Comparison of ENCODE assay signal across 13 cellular contexts in the genomic region with DNA sequence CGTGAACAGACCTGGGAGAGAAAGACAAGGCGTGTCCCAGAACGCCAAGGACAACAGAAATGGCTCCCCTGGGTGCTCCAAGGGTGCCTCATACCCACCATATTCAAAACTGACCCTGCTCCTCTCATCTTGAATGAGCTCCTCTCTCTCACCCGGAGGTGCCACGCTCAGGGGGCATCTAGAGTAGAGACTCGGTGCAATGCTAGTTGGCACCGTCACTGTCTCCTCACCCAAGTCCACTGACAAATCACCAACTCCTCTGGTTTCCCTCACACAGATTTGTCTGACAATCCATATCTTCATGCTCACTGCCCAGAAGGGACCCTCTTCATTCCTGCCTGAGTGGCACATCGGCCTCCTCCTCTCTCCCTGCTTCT. TPM values are rescaled to one million over a fixed set of nuclear protein-coding genes. Genes with fewer than 3 reads are reported as not detected.
DNase-seq lines count a peak whose midpoint lies in the region; ATAC-seq and TF ChIP-seq lines count a peak whose summit lies in the region.
"Had no signal": no experiment of that assay in that cellular context is flagged by ENCODE, and none has a peak within 500 bp of the region (broad histone marks: within the 10 kb centered on the region; RNA-seq: fewer than 3 reads in every experiment).

No MANE protein-coding gene starts in this region.

- no peaks in the 10 kb centered on the region for H3K9me3 ChIP-seq in left ventricle myocardium inferior (replicated peaks)
- H3K9me3 ChIP-seq in heart right ventricle = no peaks in the 10 kb centered on the region
- H3K9me3 ChIP-seq: breast epithelium, testis had no signal

- H3K27ac ChIP-seq in left ventricle myocardium inferior (replicated peaks) (peak overlapping the region; percentile 40), heart right ventricle (peak overlapping the region in 5 of 10 donors; percentile 23 to 58 (median 44)), mesendoderm (ENCODE audit: low read depth, low read length) (no peak overlapping the region)
- H3K27ac ChIP-seq: breast epithelium had no signal

- no peak overlapping the region for H3K18ac ChIP-seq in mesendoderm (ENCODE audit: low read length)

- ATAC-seq in heart right ventricle = no peak
- ATAC-seq in activated naive CD4-positive, alpha-beta T cell treated with anti-CD3 and anti-CD28 coated beads, Interleukin-2, amount 50 U/mL, for 72 hours = no peak
- ATAC-seq in HG03565 (IDR thresholded peaks at IDR 0.05; ENCODE audit: unreplicated experiment) = no peak
- ATAC-seq in HG03469 (IDR thresholded peaks at IDR 0.05; ENCODE audit: unreplicated experiment) = no peak

- peak overlapping the region; percentile 69 for H2AK5ac ChIP-seq in mesendoderm (ENCODE audit: low read length)

- H3K36me3 ChIP-seq in left ventricle myocardium inferior = no peaks in the 10 kb centered on the region
- H3K36me3 ChIP-seq in heart right ventricle = no peaks in the 10 kb centered on the region
- H3K36me3 ChIP-seq in mesendoderm (ENCODE audit: control insufficient read depth, insufficient read depth, low read length) = no peaks in the 10 kb centered on the region
- H3K36me3 ChIP-seq: breast epithelium had no signal

- intact Hi-C loops in left ventricle myocardium inferior (cut with micrococcal nuclease) (no loop called here), heart right ventricle (cut with DNase I) (no loop called here)

- no peak overlapping the region for H2BK5ac ChIP-seq in mesendoderm (ENCODE audit: low read length)

- H3K36me3 Mint-ChIP-seq in activated naive CD4-positive, alpha-beta T cell treated with anti-CD3 and anti-CD28 coated beads, Interleukin-2, amount 50 U/mL, for 72 hours = peaks cover 5 to 14% of the 10 kb centered on the region in 2 donors

- peak overlapping the region; percentile 86 to 87 for H3K27ac Mint-ChIP-seq in activated naive CD4-positive, alpha-beta T cell treated with anti-CD3 and anti-CD28 coated beads, Interleukin-2, amount 50 U/mL, for 72 hours

- H4K5ac ChIP-seq in mesendoderm (ENCODE audit: low read length) = no peak overlapping the region

- H3K4me3 ChIP-seq in left ventricle myocardium inferior = no peak overlapping the region
- no peak overlapping the region for H3K4me3 ChIP-seq in heart right ventricle
- H3K4me3 ChIP-seq in mesendoderm (ENCODE audit: low read length) = no peak overlapping the region
- H3K4me3 ChIP-seq: breast epithelium, testis had no signal

- peaks cover 12 to 14% of the 10 kb centered on the region in 2 donors for H3K9me3 Mint-ChIP-seq in activated naive CD4-positive, alpha-beta T cell treated with anti-CD3 and anti-CD28 coated beads, Interleukin-2, amount 50 U/mL, for 72 hours

- H2BK15ac ChIP-seq in mesendoderm (replicated peaks; ENCODE audit: low read depth) = no peak overlapping the region

- no peak overlapping the region for H3K4ac ChIP-seq in mesendoderm (ENCODE audit: low read depth, low read length)

- H3K27me3 ChIP-seq in left ventricle myocardium inferior (ENCODE audit: low read depth) (peaks cover 11% of the 10 kb centered on the region), heart right ventricle (peaks cover 0 to 9% (median 7%) of the 10 kb centered on the region in 7 donors), mesendoderm (ENCODE audit: insufficient read depth, low read length, poor library complexity) (no peaks in the 10 kb centered on the region)
- H3K27me3 ChIP-seq: breast epithelium, testis had no signal

- DNase-seq in left ventricle myocardium inferior = no peak
- no peak for DNase-seq in heart right ventricle
- peak in 1 of 2 donors; percentile 11 for DNase-seq in activated naive CD4-positive, alpha-beta T cell treated with anti-CD3 and anti-CD28 coated beads, Interleukin-2, amount 50 U/mL, for 72 hours (ENCODE audit: low spot score in 2 of 2)
- DNase-seq in mesendoderm = no peak
- no peak for DNase-seq in NOMO-1 treated with DMSO at 0.1 percent for 48 hours (lab: John Stamatoyannopoulos, UW; ENCODE audit: unreplicated experiment)
- no peak for DNase-seq in NCI-H2227 (lab: John Stamatoyannopoulos, UW; ENCODE audit: unreplicated experiment)
- DNase-seq: C1 segment of cervical spinal cord, testis had no signal

- no peak overlapping the region for H3K9ac ChIP-seq in mesendoderm (ENCODE audit: low read length)

- no peak overlapping the region for H3K23ac ChIP-seq in mesendoderm (ENCODE audit: low read length)

- H3K4me1 ChIP-seq in left ventricle myocardium inferior = peaks cover 14% of the 10 kb centered on the region
- peaks cover 0 to 18% (median 12%) of the 10 kb centered on the region in 9 donors for H3K4me1 ChIP-seq in heart right ventricle
- peaks cover 6% of the 10 kb centered on the region for H3K4me1 ChIP-seq in mesendoderm (ENCODE audit: control insufficient read depth, low read depth, low read length)
- H3K4me1 ChIP-seq: breast epithelium had no signal

- TF ChIP-seq CTCF in left ventricle myocardium inferior (IDR thresholded peaks at IDR 0.05; ENCODE audit: borderline replicate concordance) (no peak), heart right ventricle (IDR thresholded peaks at IDR 0.05) (no peak)

- H3K56ac ChIP-seq in mesendoderm (ENCODE audit: low read length) = peak overlapping the region; percentile 56

- no peak overlapping the region for H3K4me2 ChIP-seq in mesendoderm (ENCODE audit: low read length)

- no peaks in the 10 kb centered on the region for H3K79me1 ChIP-seq in mesendoderm (ENCODE audit: low read length)

- no peak overlapping the region for H4K8ac ChIP-seq in mesendoderm (ENCODE audit: low read depth, low read length)

- no peaks in the 10 kb centered on the region for H3K79me2 ChIP-seq in mesendoderm (ENCODE audit: control insufficient read depth, insufficient read depth, low read length)

- no peak overlapping the region for H2BK120ac ChIP-seq in mesendoderm (ENCODE audit: low read depth, low read length)

- WGBS in heart right ventricle, 2 donors = 76 to 87% methylated on average over 8 of the region's 8 CpGs
- WGBS in mesendoderm (ENCODE audit: extremely low coverage, insufficient coverage, low lambda C conversion rate) = no CpG with 5 or more reads among the region's 8 CpGs

RNA-seq across cellular contexts. Expression of gene TMEM125, which starts 5.0 kb away (rescaled TPM):
- total RNA-seq in left ventricle myocardium inferior = not detected
- total RNA-seq in heart right ventricle = under 1 TPM in 5 of 10 donors, not detected in 5; 0.15 to 0.37 (median 0.26) TPM
- under 1 TPM in 1 of 2 donors, not detected in 1; 0.16 TPM for polyA plus RNA-seq in heart right ventricle
- total RNA-seq in activated naive CD4-positive, alpha-beta T cell treated with anti-CD3 and anti-CD28 coated beads, Interleukin-2, amount 50 U/mL, for 72 hours = under 1 TPM in 1 of 2 donors, not detected in 1; 0.18 TPM
- 10.8 TPM for polyA plus RNA-seq in mesendoderm (2013, experiment 1 of 2)
- 8.4 TPM for polyA plus RNA-seq in mesendoderm (2013, experiment 2 of 2)
- total RNA-seq: osteocyte; T-helper 1 cell treated with Interleukin-12 subunit alpha and Interleukin-12 subunit beta and Interleukin-4 antibody, amounts not matched to agents 30 ng/mL and 1 ng/mL, for 36 hours had no signal

RNA-seq across cellular contexts. Expression of gene C1orf210, which starts 10.6 kb away (rescaled TPM):
- total RNA-seq in left ventricle myocardium inferior = not detected
- total RNA-seq in heart right ventricle = not detected
- polyA plus RNA-seq in heart right ventricle = not detected
- not detected for total RNA-seq in activated naive CD4-positive, alpha-beta T cell treated with anti-CD3 and anti-CD28 coated beads, Interleukin-2, amount 50 U/mL, for 72 hours
- polyA plus RNA-seq in mesendoderm (2013, experiment 1 of 2) = 5.0 TPM
- 4.9 TPM for polyA plus RNA-seq in mesendoderm (2013, experiment 2 of 2)
- total RNA-seq: osteocyte; T-helper 1 cell treated with Interleukin-12 subunit alpha and Interleukin-12 subunit beta and Interleukin-4 antibody, amounts not matched to agents 30 ng/mL and 1 ng/mL, for 36 hours had no signal

RNA-seq across cellular contexts. Expression of gene TIE1, which starts 26.0 kb away (rescaled TPM):
- total RNA-seq in left ventricle myocardium inferior = 25.1 TPM
- total RNA-seq in heart right ventricle = 10 to 100 TPM; 19.9 to 55.8 (median 28.4) TPM
- 10 to 100 TPM; 38.7 to 43.7 TPM for polyA plus RNA-seq in heart right ventricle
- total RNA-seq in activated naive CD4-positive, alpha-beta T cell treated with anti-CD3 and anti-CD28 coated beads, Interleukin-2, amount 50 U/mL, for 72 hours = under 1 TPM; 0.36 to 0.49 TPM
- polyA plus RNA-seq in mesendoderm (2013, experiment 1 of 2) = 1.3 TPM
- 2.1 TPM for polyA plus RNA-seq in mesendoderm (2013, experiment 2 of 2)
- total RNA-seq: osteocyte had no signal

Comparison
In these comparisons a context has a peak if more than half of its experiments do, and no peak if none do; other contexts are left out.
1. RNA of gene TIE1, which starts 26.0 kb away (total RNA-seq): 19.9 to 55.8 TPM in heart right ventricle and 25.1 TPM in left ventricle myocardium inferior (single experiment); 0.36 to 0.49 TPM in activated naive CD4-positive, alpha-beta T cell treated with anti-CD3 and anti-CD28 coated beads, Interleukin-2, amount 50 U/mL, for 72 hours; every median in the first group is over 10 times any median in the second.